10 cellular contexts compared by ENCODE assay signal in genomic region chr13:60369242-60369641, GRCh38. TPM values are rescaled to one million over a fixed set of nuclear protein-coding genes. Genes with fewer than 3 reads are reported as not detected.
DNase-seq lines count a peak whose midpoint lies in the region; ATAC-seq and TF ChIP-seq lines count a peak whose summit lies in the region.
"Had no signal": no experiment of that assay in that cellular context is flagged by ENCODE, and none has a peak within 500 bp of the region (broad histone marks: within the 10 kb centered on the region; RNA-seq: fewer than 3 reads in every experiment).

No MANE protein-coding gene starts in this region.

- no peak overlapping the region for H3K9ac ChIP-seq in endodermal cell (ENCODE audit: extremely low read depth, low read length, poor library complexity, severe bottlenecking)

- DNase-seq in cardiac muscle cell (ENCODE audit: low read depth in 1 of 2, low spot score in 1 of 2), result peak in 1 of 2 donors; percentile 12
- no peak for DNase-seq in cardiac septum (ENCODE audit: low spot score)
- DNase-seq in endodermal cell, result no peak
- DNase-seq in upper lobe of right lung, result no peak
- no peak for DNase-seq in DMS79 (lab: John Stamatoyannopoulos, UW)
- no peak for DNase-seq in stimulated activated CD4-positive, alpha-beta T cell treated with anti-CD3 and anti-CD28 coated beads, Interleukin-1b, Interleukin-23, amount 100 ng/mL, for 48 hours
- DNase-seq: Caco-2 had no signal

- H3K36me3 ChIP-seq in cardiac muscle cell (no peaks in the 10 kb centered on the region), endodermal cell (ENCODE audit: control insufficient read depth, insufficient read depth, low read length) (no peaks in the 10 kb centered on the region), upper lobe of right lung (no peaks in the 10 kb centered on the region)

- H3K27ac ChIP-seq in cardiac muscle cell (no peak overlapping the region), endodermal cell (ENCODE audit: low read depth, low read length) (no peak overlapping the region), upper lobe of right lung (no peak overlapping the region)

- TF ChIP-seq CTCF in cardiac muscle cell (IDR thresholded peaks at IDR 0.05; ENCODE audit: low read depth, low read length) (peak; percentile 30), endodermal cell (conservative IDR thresholded peaks at IDR 0.05) (peak; percentile 69), upper lobe of right lung (IDR thresholded peaks at IDR 0.05) (peak; percentile 49)

- intact Hi-C loops in cardiac septum (cut with DNase I) (no loop called here), upper lobe of right lung (cut with DNase I) (no loop called here)

- H3K27me3 Mint-ChIP-seq in endodermal cell (ENCODE audit: insufficient read depth), result no peaks in the 10 kb centered on the region

- H3K4me1 Mint-ChIP-seq in endodermal cell, result no peaks in the 10 kb centered on the region

- H3K27me3 ChIP-seq in cardiac muscle cell (no peaks in the 10 kb centered on the region), endodermal cell (ENCODE audit: control insufficient read depth, insufficient read depth, low read length, poor library complexity, severe bottlenecking) (no peaks in the 10 kb centered on the region), upper lobe of right lung (no peaks in the 10 kb centered on the region)

- no peak overlapping the region for H3K4me3 Mint-ChIP-seq in endodermal cell

- no peaks in the 10 kb centered on the region for H3K9me3 Mint-ChIP-seq in endodermal cell
- H3K9me3 Mint-ChIP-seq: activated T-helper 2 cell treated with anti-CD3 and anti-CD28 coated beads, Interferon-gamma antibody, Interleukin-2, Interleukin-4, amounts not matched to agents 10 μg/mL and 5 μg/mL and 100 μg/mL, durations not matched to agents 14 hours and 24 hours and 36 hours had no signal

- no peaks in the 10 kb centered on the region for H3K4me1 ChIP-seq in cardiac muscle cell (ENCODE audit: low read depth)
- H3K4me1 ChIP-seq in endodermal cell (ENCODE audit: control insufficient read depth, insufficient read depth, low read length), result no peaks in the 10 kb centered on the region
- H3K4me1 ChIP-seq in upper lobe of right lung, result no peaks in the 10 kb centered on the region

- H3K36me3 Mint-ChIP-seq in endodermal cell (ENCODE audit: low read depth), result no peaks in the 10 kb centered on the region

- H3K4me3 ChIP-seq in cardiac muscle cell (no peak overlapping the region), endodermal cell (ENCODE audit: low read length) (no peak overlapping the region), upper lobe of right lung (no peak overlapping the region)

- ATAC-seq in HG03439 (IDR thresholded peaks at IDR 0.05; ENCODE audit: unreplicated experiment) (peak; percentile 81), upper lobe of right lung (no peak), GM21423 (IDR thresholded peaks at IDR 0.05; ENCODE audit: unreplicated experiment) (no peak)

- H3K9me3 ChIP-seq in cardiac muscle cell (ENCODE audit: low read depth) (no peaks in the 10 kb centered on the region), endodermal cell (ENCODE audit: control insufficient read depth, low read length) (no peaks in the 10 kb centered on the region), upper lobe of right lung (no peaks in the 10 kb centered on the region)

- H3K27ac Mint-ChIP-seq in endodermal cell, result no peak overlapping the region
- H3K27ac Mint-ChIP-seq: activated T-helper 2 cell treated with anti-CD3 and anti-CD28 coated beads, Interferon-gamma antibody, Interleukin-2, Interleukin-4, amounts not matched to agents 10 μg/mL and 5 μg/mL and 100 μg/mL, durations not matched to agents 14 hours and 24 hours and 36 hours had no signal

RNA-seq across cellular contexts. Expression of gene TDRD3, which starts 27.8 kb away (rescaled TPM):
- total RNA-seq in cardiac muscle cell (20.1 and 29.5 TPM in 2 replicates), cardiac septum (47.8 TPM), endodermal cell (10 to 100 TPM; 25.3 to 36.1 TPM), upper lobe of right lung (25.6 TPM)
- 20.8 and 24.5 TPM in 2 replicates for polyA plus RNA-seq in cardiac muscle cell
- 24.7 TPM for polyA plus RNA-seq in endodermal cell (2013, experiment 1 of 2)
- 23.7 TPM for polyA plus RNA-seq in endodermal cell (2013, experiment 2 of 2)
